In the genomic region with DNA sequence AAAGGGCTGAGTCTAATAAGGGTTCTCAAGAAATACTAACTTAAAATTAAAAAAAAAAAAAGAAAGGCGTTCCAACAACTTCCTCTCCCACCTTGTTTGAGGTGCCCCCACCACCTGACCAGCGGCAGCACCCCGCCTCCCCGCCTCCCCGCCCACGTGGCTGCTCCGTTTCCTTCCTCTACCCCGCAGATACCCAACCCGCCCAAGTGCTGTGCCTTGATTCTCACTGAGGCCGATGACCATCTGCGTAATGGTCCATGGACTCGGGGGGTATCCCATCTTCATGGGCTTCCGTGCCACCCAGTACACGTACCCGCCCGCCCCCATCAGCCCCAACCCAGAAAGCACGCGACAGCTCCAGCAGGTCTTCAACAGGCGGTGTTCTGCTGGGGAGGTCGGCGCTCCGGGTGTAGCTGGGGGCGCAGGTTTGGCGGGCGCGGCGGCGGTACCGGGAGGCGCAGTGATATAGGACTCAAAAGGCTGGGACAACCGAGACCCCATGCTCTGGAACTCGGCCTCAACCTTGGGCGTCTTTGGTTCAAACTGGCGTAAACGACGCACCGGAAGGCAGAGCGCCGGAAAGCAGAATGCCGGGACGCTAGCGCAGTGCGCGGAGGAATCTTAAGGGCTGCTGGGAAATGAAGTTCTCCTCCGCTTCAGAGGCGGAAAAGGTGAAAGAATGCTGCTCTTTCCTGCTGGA, we compare ENCODE assay signal across 1 cellular context.
TF ChIP-seq lines count a peak whose summit lies in the region.

A gene with protein sequence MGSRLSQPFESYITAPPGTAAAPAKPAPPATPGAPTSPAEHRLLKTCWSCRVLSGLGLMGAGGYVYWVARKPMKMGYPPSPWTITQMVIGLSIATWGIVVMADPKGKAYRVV (minus strand): TSS at position 545 of the 700 bp plus-strand sequence. CDS start 44 bp downstream, at position 501.

TF ChIP-seq in HepG2, 621 proteins besides CTCF, POLR2A, EP300 and RAD21 (continued from another document and continues in another):
- TF ChIP-seq, protein P1, sequence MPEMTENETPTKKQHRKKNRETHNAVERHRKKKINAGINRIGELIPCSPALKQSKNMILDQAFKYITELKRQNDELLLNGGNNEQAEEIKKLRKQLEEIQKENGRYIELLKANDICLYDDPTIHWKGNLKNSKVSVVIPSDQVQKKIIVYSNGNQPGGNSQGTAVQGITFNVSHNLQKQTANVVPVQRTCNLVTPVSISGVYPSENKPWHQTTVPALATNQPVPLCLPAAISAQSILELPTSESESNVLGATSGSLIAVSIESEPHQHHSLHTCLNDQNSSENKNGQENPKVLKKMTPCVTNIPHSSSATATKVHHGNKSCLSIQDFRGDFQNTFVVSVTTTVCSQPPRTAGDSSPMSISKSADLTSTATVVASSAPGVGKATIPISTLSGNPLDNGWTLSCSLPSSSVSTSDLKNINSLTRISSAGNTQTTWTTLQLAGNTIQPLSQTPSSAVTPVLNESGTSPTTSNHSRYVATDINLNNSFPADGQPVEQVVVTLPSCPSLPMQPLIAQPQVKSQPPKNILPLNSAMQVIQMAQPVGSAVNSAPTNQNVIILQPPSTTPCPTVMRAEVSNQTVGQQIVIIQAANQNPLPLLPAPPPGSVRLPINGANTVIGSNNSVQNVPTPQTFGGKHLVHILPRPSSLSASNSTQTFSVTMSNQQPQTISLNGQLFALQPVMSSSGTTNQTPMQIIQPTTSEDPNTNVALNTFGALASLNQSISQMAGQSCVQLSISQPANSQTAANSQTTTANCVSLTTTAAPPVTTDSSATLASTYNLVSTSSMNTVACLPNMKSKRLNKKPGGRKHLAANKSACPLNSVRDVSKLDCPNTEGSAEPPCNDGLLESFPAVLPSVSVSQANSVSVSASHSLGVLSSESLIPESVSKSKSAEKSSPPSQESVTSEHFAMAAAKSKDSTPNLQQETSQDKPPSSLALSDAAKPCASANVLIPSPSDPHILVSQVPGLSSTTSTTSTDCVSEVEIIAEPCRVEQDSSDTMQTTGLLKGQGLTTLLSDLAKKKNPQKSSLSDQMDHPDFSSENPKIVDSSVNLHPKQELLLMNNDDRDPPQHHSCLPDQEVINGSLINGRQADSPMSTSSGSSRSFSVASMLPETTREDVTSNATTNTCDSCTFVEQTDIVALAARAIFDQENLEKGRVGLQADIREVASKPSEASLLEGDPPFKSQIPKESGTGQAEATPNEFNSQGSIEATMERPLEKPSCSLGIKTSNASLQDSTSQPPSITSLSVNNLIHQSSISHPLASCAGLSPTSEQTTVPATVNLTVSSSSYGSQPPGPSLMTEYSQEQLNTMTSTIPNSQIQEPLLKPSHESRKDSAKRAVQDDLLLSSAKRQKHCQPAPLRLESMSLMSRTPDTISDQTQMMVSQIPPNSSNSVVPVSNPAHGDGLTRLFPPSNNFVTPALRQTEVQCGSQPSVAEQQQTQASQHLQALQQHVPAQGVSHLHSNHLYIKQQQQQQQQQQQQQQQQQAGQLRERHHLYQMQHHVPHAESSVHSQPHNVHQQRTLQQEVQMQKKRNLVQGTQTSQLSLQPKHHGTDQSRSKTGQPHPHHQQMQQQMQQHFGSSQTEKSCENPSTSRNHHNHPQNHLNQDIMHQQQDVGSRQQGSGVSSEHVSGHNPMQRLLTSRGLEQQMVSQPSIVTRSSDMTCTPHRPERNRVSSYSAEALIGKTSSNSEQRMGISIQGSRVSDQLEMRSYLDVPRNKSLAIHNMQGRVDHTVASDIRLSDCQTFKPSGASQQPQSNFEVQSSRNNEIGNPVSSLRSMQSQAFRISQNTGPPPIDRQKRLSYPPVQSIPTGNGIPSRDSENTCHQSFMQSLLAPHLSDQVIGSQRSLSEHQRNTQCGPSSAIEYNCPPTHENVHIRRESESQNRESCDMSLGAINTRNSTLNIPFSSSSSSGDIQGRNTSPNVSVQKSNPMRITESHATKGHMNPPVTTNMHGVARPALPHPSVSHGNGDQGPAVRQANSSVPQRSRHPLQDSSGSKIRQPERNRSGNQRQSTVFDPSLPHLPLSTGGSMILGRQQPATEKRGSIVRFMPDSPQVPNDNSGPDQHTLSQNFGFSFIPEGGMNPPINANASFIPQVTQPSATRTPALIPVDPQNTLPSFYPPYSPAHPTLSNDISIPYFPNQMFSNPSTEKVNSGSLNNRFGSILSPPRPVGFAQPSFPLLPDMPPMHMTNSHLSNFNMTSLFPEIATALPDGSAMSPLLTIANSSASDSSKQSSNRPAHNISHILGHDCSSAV (CRISPR knock-in tag; IDR thresholded peaks at IDR 0.05; ENCODE audit: borderline replicate concordance): no peak
- TF ChIP-seq HNRNPH1 (optimal IDR thresholded peaks at IDR 0.05; ENCODE audit: low read depth, low read length) (no peak), XRCC5 (optimal IDR thresholded peaks at IDR 0.05; ENCODE audit: low read length) (peak; percentile 41), SP5 (CRISPR knock-in tag; IDR thresholded peaks at IDR 0.05; ENCODE audit: borderline replicate concordance, low read depth) (no peak), ZNF557 (CRISPR knock-in tag; IDR thresholded peaks at IDR 0.05) (no peak), ZNF44 (CRISPR knock-in tag; IDR thresholded peaks at IDR 0.05) (peak; percentile 45; the same call in 1 of the 2 replicates), ZBTB42 (CRISPR knock-in tag; IDR thresholded peaks at IDR 0.05) (no peak), ETV5 (CRISPR knock-in tag; IDR thresholded peaks at IDR 0.05; ENCODE audit: borderline replicate concordance) (peak; percentile 85), MAFG (CRISPR knock-in tag; IDR thresholded peaks at IDR 0.05) (no peak), SSRP1 (CRISPR knock-in tag; IDR thresholded peaks at IDR 0.05) (peak; percentile 42; the same call in 1 of the 2 replicates), TBX2 (CRISPR knock-in tag; IDR thresholded peaks at IDR 0.05; ENCODE audit: borderline replicate concordance) (peak; percentile 48; the same call in 1 of the 2 replicates), ZNF337 (CRISPR knock-in tag; IDR thresholded peaks at IDR 0.05; ENCODE audit: borderline replicate concordance, low read depth) (no peak), CAMTA2 (CRISPR knock-in tag; IDR thresholded peaks at IDR 0.05; ENCODE audit: borderline replicate concordance) (no peak), ZNF737 (CRISPR knock-in tag; IDR thresholded peaks at IDR 0.05; ENCODE audit: borderline replicate concordance) (no peak), SMAD9 (CRISPR knock-in tag; IDR thresholded peaks at IDR 0.05) (no peak), ZNF883 (CRISPR knock-in tag; IDR thresholded peaks at IDR 0.05; ENCODE audit: not compliant biosample characterization) (peak; percentile 37), NPAS2 (CRISPR knock-in tag; IDR thresholded peaks at IDR 0.05; ENCODE audit: borderline replicate concordance) (no peak), NRL (CRISPR knock-in tag; IDR thresholded peaks at IDR 0.05; ENCODE audit: borderline replicate concordance) (peak; percentile 72; the same call in 1 of the 2 replicates), ZNF383 (CRISPR knock-in tag; IDR thresholded peaks at IDR 0.05; ENCODE audit: borderline replicate concordance) (no peak), ZNF446 (CRISPR knock-in tag; IDR thresholded peaks at IDR 0.05) (no peak), ZNF761 (CRISPR knock-in tag; conservative IDR thresholded peaks at IDR 0.05) (no peak), NFE2 (CRISPR knock-in tag; IDR thresholded peaks at IDR 0.05) (no peak), SRSF1 (optimal IDR thresholded peaks at IDR 0.05; ENCODE audit: low read depth, low read length) (peak; percentile 70), CCAR2 (optimal IDR thresholded peaks at IDR 0.05; ENCODE audit: low read depth, low read length) (no peak), NFE2L1 (CRISPR knock-in tag; IDR thresholded peaks at IDR 0.05; ENCODE audit: borderline replicate concordance) (no peak), NR1H2 (CRISPR knock-in tag; IDR thresholded peaks at IDR 0.05; ENCODE audit: borderline replicate concordance, low read depth) (no peak), SNAPC2 (CRISPR knock-in tag; IDR thresholded peaks at IDR 0.05) (no peak), ZNF367 (CRISPR knock-in tag; IDR thresholded peaks at IDR 0.05; ENCODE audit: borderline replicate concordance) (no peak), ASH2L (IDR thresholded peaks at IDR 0.05; ENCODE audit: insufficient read length, low read depth, low read length) (peak; percentile 59)
- TF ChIP-seq, protein P2, sequence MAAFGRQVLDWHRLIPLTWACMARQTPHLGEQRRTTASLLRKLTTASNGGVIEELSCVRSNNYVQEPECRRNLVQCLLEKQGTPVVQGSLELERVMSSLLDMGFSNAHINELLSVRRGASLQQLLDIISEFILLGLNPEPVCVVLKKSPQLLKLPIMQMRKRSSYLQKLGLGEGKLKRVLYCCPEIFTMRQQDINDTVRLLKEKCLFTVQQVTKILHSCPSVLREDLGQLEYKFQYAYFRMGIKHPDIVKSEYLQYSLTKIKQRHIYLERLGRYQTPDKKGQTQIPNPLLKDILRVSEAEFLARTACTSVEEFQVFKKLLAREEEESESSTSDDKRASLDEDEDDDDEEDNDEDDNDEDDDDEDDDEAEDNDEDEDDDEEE (CRISPR knock-in tag; IDR thresholded peaks at IDR 0.05): 0 out of 2 replicates have a peak, but pooled peaks have one; percentile 46
- TF ChIP-seq, protein P3, sequence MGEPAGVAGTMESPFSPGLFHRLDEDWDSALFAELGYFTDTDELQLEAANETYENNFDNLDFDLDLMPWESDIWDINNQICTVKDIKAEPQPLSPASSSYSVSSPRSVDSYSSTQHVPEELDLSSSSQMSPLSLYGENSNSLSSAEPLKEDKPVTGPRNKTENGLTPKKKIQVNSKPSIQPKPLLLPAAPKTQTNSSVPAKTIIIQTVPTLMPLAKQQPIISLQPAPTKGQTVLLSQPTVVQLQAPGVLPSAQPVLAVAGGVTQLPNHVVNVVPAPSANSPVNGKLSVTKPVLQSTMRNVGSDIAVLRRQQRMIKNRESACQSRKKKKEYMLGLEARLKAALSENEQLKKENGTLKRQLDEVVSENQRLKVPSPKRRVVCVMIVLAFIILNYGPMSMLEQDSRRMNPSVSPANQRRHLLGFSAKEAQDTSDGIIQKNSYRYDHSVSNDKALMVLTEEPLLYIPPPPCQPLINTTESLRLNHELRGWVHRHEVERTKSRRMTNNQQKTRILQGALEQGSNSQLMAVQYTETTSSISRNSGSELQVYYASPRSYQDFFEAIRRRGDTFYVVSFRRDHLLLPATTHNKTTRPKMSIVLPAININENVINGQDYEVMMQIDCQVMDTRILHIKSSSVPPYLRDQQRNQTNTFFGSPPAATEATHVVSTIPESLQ (CRISPR knock-in tag; conservative IDR thresholded peaks at IDR 0.05): no peak
- TF ChIP-seq, protein P4, sequence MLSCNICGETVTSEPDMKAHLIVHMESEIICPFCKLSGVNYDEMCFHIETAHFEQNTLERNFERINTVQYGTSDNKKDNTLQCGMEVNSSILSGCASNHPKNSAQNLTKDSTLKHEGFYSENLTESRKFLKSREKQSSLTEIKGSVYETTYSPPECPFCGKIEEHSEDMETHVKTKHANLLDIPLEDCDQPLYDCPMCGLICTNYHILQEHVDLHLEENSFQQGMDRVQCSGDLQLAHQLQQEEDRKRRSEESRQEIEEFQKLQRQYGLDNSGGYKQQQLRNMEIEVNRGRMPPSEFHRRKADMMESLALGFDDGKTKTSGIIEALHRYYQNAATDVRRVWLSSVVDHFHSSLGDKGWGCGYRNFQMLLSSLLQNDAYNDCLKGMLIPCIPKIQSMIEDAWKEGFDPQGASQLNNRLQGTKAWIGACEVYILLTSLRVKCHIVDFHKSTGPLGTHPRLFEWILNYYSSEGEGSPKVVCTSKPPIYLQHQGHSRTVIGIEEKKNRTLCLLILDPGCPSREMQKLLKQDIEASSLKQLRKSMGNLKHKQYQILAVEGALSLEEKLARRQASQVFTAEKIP (CRISPR knock-in tag; IDR thresholded peaks at IDR 0.05; ENCODE audit: borderline replicate concordance): no peak
- TF ChIP-seq, protein P5, sequence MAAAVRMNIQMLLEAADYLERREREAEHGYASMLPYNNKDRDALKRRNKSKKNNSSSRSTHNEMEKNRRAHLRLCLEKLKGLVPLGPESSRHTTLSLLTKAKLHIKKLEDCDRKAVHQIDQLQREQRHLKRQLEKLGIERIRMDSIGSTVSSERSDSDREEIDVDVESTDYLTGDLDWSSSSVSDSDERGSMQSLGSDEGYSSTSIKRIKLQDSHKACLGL (CRISPR knock-in tag; IDR thresholded peaks at IDR 0.05): 0 out of 2 replicates have a peak, but pooled peaks have one; percentile 44
- TF ChIP-seq, protein P6, sequence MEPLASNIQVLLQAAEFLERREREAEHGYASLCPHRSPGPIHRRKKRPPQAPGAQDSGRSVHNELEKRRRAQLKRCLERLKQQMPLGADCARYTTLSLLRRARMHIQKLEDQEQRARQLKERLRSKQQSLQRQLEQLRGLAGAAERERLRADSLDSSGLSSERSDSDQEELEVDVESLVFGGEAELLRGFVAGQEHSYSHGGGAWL (CRISPR knock-in tag; IDR thresholded peaks at IDR 0.05): peak; percentile 67; the same call in 1 of the 2 replicates
- TF ChIP-seq, protein P7, sequence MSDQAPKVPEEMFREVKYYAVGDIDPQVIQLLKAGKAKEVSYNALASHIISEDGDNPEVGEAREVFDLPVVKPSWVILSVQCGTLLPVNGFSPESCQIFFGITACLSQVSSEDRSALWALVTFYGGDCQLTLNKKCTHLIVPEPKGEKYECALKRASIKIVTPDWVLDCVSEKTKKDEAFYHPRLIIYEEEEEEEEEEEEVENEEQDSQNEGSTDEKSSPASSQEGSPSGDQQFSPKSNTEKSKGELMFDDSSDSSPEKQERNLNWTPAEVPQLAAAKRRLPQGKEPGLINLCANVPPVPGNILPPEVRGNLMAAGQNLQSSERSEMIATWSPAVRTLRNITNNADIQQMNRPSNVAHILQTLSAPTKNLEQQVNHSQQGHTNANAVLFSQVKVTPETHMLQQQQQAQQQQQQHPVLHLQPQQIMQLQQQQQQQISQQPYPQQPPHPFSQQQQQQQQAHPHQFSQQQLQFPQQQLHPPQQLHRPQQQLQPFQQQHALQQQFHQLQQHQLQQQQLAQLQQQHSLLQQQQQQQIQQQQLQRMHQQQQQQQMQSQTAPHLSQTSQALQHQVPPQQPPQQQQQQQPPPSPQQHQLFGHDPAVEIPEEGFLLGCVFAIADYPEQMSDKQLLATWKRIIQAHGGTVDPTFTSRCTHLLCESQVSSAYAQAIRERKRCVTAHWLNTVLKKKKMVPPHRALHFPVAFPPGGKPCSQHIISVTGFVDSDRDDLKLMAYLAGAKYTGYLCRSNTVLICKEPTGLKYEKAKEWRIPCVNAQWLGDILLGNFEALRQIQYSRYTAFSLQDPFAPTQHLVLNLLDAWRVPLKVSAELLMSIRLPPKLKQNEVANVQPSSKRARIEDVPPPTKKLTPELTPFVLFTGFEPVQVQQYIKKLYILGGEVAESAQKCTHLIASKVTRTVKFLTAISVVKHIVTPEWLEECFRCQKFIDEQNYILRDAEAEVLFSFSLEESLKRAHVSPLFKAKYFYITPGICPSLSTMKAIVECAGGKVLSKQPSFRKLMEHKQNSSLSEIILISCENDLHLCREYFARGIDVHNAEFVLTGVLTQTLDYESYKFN (CRISPR knock-in tag; conservative IDR thresholded peaks at IDR 0.05): no peak; the same call in 1 of the 2 replicates
- TF ChIP-seq, protein P8, sequence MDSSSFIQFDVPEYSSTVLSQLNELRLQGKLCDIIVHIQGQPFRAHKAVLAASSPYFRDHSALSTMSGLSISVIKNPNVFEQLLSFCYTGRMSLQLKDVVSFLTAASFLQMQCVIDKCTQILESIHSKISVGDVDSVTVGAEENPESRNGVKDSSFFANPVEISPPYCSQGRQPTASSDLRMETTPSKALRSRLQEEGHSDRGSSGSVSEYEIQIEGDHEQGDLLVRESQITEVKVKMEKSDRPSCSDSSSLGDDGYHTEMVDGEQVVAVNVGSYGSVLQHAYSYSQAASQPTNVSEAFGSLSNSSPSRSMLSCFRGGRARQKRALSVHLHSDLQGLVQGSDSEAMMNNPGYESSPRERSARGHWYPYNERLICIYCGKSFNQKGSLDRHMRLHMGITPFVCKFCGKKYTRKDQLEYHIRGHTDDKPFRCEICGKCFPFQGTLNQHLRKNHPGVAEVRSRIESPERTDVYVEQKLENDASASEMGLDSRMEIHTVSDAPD (CRISPR knock-in tag; IDR thresholded peaks at IDR 0.05): no peak
